In genomic region chr13:45695198-45695730, GRCh38 we compare ENCODE assay signal across 12 cellular contexts. TPM values are rescaled to one million over a fixed set of nuclear protein-coding genes. Genes with fewer than 3 reads are reported as not detected.
DNase-seq lines count a peak whose midpoint lies in the region; ATAC-seq lines count a peak whose summit lies in the region.
"Had no signal": no experiment of that assay in that cellular context is flagged by ENCODE, and none has a peak within 500 bp of the region (broad histone marks: within the 10 kb centered on the region; RNA-seq: fewer than 3 reads in every experiment).

No MANE protein-coding gene starts in this region.

- peaks cover 8 to 9% of the 10 kb centered on the region in 2 donors for H3K36me3 Mint-ChIP-seq in activated naive CD4-positive, alpha-beta T cell treated with anti-CD3 and anti-CD28 coated beads, Interleukin-2, amount 50 U/mL, for 72 hours
- no peaks in the 10 kb centered on the region for H3K36me3 Mint-ChIP-seq in stimulated activated memory B cell treated with anti-CD40 and anti-IgM and Interleukin-4, amounts not matched to agents 10 μg/mL and 1 μg/mL and 100 μg/mL, for 72 hours

- peak overlapping the region in 1 of 2 donors; percentile 23 for H3K27ac Mint-ChIP-seq in activated naive CD4-positive, alpha-beta T cell treated with anti-CD3 and anti-CD28 coated beads, Interleukin-2, amount 50 U/mL, for 72 hours
- no peak overlapping the region for H3K27ac Mint-ChIP-seq in stimulated activated memory B cell treated with anti-CD40 and anti-IgM and Interleukin-4, amounts not matched to agents 10 μg/mL and 1 μg/mL and 100 μg/mL, for 72 hours

- no peak overlapping the region for H3K4me3 Mint-ChIP-seq in stimulated activated memory B cell treated with anti-CD40 and anti-IgM and Interleukin-4, amounts not matched to agents 10 μg/mL and 1 μg/mL and 100 μg/mL, for 72 hours

- ATAC-seq in activated naive CD4-positive, alpha-beta T cell treated with anti-CD3 and anti-CD28 coated beads, Interleukin-2, amount 50 U/mL, for 72 hours = peak; percentile 67 to 93
- ATAC-seq in HG02798 (IDR thresholded peaks at IDR 0.05; ENCODE audit: poor library complexity, unreplicated experiment) = peak; percentile 44
- ATAC-seq in stimulated activated memory B cell treated with anti-CD40 and anti-IgM and Interleukin-4, amounts not matched to agents 10 μg/mL and 1 μg/mL and 100 μg/mL, for 72 hours = peak; percentile 57

- peaks cover 0 to 4% of the 10 kb centered on the region in 2 donors for H3K9me3 Mint-ChIP-seq in activated naive CD4-positive, alpha-beta T cell treated with anti-CD3 and anti-CD28 coated beads, Interleukin-2, amount 50 U/mL, for 72 hours
- peaks cover 2% of the 10 kb centered on the region for H3K9me3 Mint-ChIP-seq in stimulated activated memory B cell treated with anti-CD40 and anti-IgM and Interleukin-4, amounts not matched to agents 10 μg/mL and 1 μg/mL and 100 μg/mL, for 72 hours

- H3K4me1 Mint-ChIP-seq in stimulated activated memory B cell treated with anti-CD40 and anti-IgM and Interleukin-4, amounts not matched to agents 10 μg/mL and 1 μg/mL and 100 μg/mL, for 72 hours = peaks cover 9% of the 10 kb centered on the region

- H3K27me3 Mint-ChIP-seq in stimulated activated memory B cell treated with anti-CD40 and anti-IgM and Interleukin-4, amounts not matched to agents 10 μg/mL and 1 μg/mL and 100 μg/mL, for 72 hours = no peaks in the 10 kb centered on the region

- peak in 1 of 2 donors; percentile 39 for DNase-seq in activated naive CD4-positive, alpha-beta T cell treated with anti-CD3 and anti-CD28 coated beads, Interleukin-2, amount 50 U/mL, for 72 hours (ENCODE audit: low spot score in 2 of 2)
- no peak for DNase-seq in activated naive CD4-positive, alpha-beta T cell (lab: John Stamatoyannopoulos, UW)
- peak; percentile 98 for DNase-seq in NOMO-1 treated with DMSO at 0.1 percent for 48 hours (lab: John Stamatoyannopoulos, UW; ENCODE audit: unreplicated experiment)
- no peak for DNase-seq in NCI-H1694 (lab: John Stamatoyannopoulos, UW)
- DNase-seq in dermis blood vessel endothelial cell = no peak
- no peak for DNase-seq in NCI-H748 (lab: John Stamatoyannopoulos, UW; ENCODE audit: unreplicated experiment)
- DNase-seq: BE2C, NCI-H1417, retina had no signal

RNA-seq across cellular contexts. Expression of gene CBY2, which starts 6.9 kb away (rescaled TPM):
- total RNA-seq in activated naive CD4-positive, alpha-beta T cell treated with anti-CD3 and anti-CD28 coated beads, Interleukin-2, amount 50 U/mL, for 72 hours = not detected
- not detected in 2 replicates for total RNA-seq in dermis blood vessel endothelial cell
- total RNA-seq: tibial nerve had no signal
